Comparison of ENCODE assay signal across 1 cellular context in the genomic region with DNA sequence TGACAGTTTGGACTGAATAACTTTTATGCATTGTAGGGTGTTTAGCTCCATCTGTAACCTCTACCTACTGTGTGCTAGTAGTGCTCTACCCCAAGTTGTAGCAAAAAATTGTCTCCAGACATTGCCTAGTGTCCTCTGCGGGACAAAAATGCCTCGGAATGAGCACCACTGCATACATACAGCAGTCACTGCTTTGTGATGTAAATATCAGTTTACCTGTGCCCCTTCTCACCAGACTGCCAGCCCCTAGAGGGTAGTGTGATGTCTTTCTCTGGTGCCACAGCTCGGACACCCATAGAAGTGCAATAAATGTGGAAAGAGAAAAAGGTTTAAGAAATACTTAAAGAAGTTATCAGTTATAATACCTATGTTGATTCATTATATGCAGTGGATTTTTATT.
TF ChIP-seq lines count a peak whose summit lies in the region.

No MANE protein-coding gene starts in this region.

TF ChIP-seq in GM23338, 12 proteins besides CTCF, POLR2A, EP300 and RAD21 (continued from another document):
- TF ChIP-seq, protein P1, sequence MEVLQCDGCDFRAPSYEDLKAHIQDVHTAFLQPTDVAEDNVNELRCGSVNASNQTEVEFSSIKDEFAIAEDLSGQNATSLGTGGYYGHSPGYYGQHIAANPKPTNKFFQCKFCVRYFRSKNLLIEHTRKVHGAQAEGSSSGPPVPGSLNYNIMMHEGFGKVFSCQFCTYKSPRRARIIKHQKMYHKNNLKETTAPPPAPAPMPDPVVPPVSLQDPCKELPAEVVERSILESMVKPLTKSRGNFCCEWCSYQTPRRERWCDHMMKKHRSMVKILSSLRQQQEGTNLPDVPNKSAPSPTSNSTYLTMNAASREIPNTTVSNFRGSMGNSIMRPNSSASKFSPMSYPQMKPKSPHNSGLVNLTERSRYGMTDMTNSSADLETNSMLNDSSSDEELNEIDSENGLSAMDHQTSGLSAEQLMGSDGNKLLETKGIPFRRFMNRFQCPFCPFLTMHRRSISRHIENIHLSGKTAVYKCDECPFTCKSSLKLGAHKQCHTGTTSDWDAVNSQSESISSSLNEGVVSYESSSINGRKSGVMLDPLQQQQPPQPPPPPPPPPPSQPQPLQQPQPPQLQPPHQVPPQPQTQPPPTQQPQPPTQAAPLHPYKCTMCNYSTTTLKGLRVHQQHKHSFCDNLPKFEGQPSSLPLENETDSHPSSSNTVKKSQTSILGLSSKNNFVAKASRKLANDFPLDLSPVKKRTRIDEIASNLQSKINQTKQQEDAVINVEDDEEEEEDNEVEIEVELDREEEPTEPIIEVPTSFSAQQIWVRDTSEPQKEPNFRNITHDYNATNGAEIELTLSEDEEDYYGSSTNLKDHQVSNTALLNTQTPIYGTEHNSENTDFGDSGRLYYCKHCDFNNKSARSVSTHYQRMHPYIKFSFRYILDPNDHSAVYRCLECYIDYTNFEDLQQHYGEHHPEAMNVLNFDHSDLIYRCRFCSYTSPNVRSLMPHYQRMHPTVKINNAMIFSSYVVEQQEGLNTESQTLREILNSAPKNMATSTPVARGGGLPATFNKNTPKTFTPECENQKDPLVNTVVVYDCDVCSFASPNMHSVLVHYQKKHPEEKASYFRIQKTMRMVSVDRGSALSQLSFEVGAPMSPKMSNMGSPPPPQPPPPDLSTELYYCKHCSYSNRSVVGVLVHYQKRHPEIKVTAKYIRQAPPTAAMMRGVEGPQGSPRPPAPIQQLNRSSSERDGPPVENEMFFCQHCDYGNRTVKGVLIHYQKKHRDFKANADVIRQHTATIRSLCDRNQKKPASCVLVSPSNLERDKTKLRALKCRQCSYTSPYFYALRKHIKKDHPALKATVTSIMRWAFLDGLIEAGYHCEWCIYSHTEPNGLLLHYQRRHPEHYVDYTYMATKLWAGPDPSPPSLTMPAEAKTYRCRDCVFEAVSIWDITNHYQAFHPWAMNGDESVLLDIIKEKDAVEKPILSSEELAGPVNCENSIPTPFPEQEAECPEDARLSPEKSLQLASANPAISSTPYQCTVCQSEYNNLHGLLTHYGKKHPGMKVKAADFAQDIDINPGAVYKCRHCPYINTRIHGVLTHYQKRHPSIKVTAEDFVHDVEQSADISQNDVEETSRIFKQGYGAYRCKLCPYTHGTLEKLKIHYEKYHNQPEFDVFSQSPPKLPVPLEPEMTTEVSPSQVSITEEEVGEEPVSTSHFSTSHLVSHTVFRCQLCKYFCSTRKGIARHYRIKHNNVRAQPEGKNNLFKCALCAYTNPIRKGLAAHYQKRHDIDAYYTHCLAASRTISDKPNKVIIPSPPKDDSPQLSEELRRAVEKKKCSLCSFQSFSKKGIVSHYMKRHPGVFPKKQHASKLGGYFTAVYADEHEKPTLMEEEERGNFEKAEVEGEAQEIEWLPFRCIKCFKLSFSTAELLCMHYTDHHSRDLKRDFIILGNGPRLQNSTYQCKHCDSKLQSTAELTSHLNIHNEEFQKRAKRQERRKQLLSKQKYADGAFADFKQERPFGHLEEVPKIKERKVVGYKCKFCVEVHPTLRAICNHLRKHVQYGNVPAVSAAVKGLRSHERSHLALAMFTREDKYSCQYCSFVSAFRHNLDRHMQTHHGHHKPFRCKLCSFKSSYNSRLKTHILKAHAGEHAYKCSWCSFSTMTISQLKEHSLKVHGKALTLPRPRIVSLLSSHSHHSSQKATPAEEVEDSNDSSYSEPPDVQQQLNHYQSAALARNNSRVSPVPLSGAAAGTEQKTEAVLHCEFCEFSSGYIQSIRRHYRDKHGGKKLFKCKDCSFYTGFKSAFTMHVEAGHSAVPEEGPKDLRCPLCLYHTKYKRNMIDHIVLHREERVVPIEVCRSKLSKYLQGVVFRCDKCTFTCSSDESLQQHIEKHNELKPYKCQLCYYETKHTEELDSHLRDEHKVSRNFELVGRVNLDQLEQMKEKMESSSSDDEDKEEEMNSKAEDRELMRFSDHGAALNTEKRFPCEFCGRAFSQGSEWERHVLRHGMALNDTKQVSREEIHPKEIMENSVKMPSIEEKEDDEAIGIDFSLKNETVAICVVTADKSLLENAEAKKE (CRISPR knock-in tag; IDR thresholded peaks at IDR 0.05): no peak
- TF ChIP-seq, protein P2, sequence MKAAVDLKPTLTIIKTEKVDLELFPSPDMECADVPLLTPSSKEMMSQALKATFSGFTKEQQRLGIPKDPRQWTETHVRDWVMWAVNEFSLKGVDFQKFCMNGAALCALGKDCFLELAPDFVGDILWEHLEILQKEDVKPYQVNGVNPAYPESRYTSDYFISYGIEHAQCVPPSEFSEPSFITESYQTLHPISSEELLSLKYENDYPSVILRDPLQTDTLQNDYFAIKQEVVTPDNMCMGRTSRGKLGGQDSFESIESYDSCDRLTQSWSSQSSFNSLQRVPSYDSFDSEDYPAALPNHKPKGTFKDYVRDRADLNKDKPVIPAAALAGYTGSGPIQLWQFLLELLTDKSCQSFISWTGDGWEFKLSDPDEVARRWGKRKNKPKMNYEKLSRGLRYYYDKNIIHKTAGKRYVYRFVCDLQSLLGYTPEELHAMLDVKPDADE (IDR thresholded peaks at IDR 0.05): no peak
- TF ChIP-seq EZH2phosphoT487 (IDR thresholded peaks at IDR 0.05; ENCODE audit: unreplicated experiment) (no peak), JUNB (IDR thresholded peaks at IDR 0.05; ENCODE audit: unreplicated experiment) (no peak), ZNF331 (CRISPR knock-in tag; IDR thresholded peaks at IDR 0.05; ENCODE audit: low read depth) (no peak), POLR2AphosphoS5 (IDR thresholded peaks at IDR 0.05; ENCODE audit: low read depth) (no peak)
- TF ChIP-seq, protein P3, sequence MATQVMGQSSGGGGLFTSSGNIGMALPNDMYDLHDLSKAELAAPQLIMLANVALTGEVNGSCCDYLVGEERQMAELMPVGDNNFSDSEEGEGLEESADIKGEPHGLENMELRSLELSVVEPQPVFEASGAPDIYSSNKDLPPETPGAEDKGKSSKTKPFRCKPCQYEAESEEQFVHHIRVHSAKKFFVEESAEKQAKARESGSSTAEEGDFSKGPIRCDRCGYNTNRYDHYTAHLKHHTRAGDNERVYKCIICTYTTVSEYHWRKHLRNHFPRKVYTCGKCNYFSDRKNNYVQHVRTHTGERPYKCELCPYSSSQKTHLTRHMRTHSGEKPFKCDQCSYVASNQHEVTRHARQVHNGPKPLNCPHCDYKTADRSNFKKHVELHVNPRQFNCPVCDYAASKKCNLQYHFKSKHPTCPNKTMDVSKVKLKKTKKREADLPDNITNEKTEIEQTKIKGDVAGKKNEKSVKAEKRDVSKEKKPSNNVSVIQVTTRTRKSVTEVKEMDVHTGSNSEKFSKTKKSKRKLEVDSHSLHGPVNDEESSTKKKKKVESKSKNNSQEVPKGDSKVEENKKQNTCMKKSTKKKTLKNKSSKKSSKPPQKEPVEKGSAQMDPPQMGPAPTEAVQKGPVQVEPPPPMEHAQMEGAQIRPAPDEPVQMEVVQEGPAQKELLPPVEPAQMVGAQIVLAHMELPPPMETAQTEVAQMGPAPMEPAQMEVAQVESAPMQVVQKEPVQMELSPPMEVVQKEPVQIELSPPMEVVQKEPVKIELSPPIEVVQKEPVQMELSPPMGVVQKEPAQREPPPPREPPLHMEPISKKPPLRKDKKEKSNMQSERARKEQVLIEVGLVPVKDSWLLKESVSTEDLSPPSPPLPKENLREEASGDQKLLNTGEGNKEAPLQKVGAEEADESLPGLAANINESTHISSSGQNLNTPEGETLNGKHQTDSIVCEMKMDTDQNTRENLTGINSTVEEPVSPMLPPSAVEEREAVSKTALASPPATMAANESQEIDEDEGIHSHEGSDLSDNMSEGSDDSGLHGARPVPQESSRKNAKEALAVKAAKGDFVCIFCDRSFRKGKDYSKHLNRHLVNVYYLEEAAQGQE (IDR thresholded peaks at IDR 0.05; ENCODE audit: unreplicated experiment): no peak
